9 cellular contexts compared by ENCODE assay signal in genomic region chr16:71230122-71230845, GRCh38. TPM values are rescaled to one million over a fixed set of nuclear protein-coding genes. Genes with fewer than 3 reads are reported as not detected.
A peak's percentile ranks its signal among the peaks of the same experiment; 100 is the strongest.
DNase-seq lines count a peak whose midpoint lies in the region; ATAC-seq, FAIRE-seq and TF ChIP-seq lines count a peak whose summit lies in the region.
"Had no signal": no experiment of that assay in that cellular context is flagged by ENCODE, and none has a peak within 500 bp of the region (broad histone marks: within the 10 kb centered on the region; RNA-seq: fewer than 3 reads in every experiment).

TSS of gene HYDIN (minus strand) at chr16:71230722. CDS start at chr16:71186895, 43,827 bp downstream.

- H3K27me3 ChIP-seq in SK-N-SH (ENCODE audit: insufficient read depth) (no peaks in the 10 kb centered on the region), esophagus squamous epithelium (peaks cover 0 to 26% (median 0%) of the 10 kb centered on the region in 4 donors)

- peak within 1 kb of the TSS; percentile 91 for H3K27ac Mint-ChIP-seq in progenitor cell of endocrine pancreas
- H3K27ac Mint-ChIP-seq: activated naive CD8-positive, alpha-beta T cell treated with anti-CD3 and anti-CD28 coated beads, Interleukin-2, amount 10 ng/mL, durations not matched to agents 7 days and 5 days had no signal

- no peak for ATAC-seq in GM21529 (IDR thresholded peaks at IDR 0.05; ENCODE audit: unreplicated experiment)

- TF ChIP-seq CTCF in SK-N-SH (IDR thresholded peaks at IDR 0.05) = no peak
- no peak for TF ChIP-seq CTCF in progenitor cell of endocrine pancreas (IDR thresholded peaks at IDR 0.05; ENCODE audit: unreplicated experiment)
- TF ChIP-seq CTCF in esophagus squamous epithelium (IDR thresholded peaks at IDR 0.05) = no peak

- no peak for FAIRE-seq in HTR-8/SVneo (lab: Jason Lieb, UNC)

- CTCF ChIA-PET in SK-N-SH (lab: Yijun Ruan, JAX) = interaction anchor here (0.8 kb wide), 1 partner anchor 81 kb away, joined by 5 read pairs; no protein-coding TSS in a partner anchor

- H3K79me2 ChIP-seq in SK-N-SH (ENCODE audit: insufficient read depth) = no peaks in the 10 kb centered on the region

- peak within 1 kb of the TSS; percentile 53 for H3K4me2 ChIP-seq in SK-N-SH

- peaks cover 15% of the 10 kb centered on the region for H3K36me3 Mint-ChIP-seq in progenitor cell of endocrine pancreas (ENCODE audit: insufficient read depth)
- H3K36me3 Mint-ChIP-seq: activated naive CD8-positive, alpha-beta T cell treated with anti-CD3 and anti-CD28 coated beads, Interleukin-2, amount 10 ng/mL, durations not matched to agents 7 days and 5 days had no signal

- H2AFZ ChIP-seq in SK-N-SH (ENCODE audit: low read depth) = peak within 1 kb of the TSS; percentile 41; the same call in 1 of the 2 replicates

- no peaks in the 10 kb centered on the region for H3K9me2 ChIP-seq in SK-N-SH

- H3F3A ChIP-seq in SK-N-SH (replicated peaks; ENCODE audit: insufficient read depth) = no peaks in the 10 kb centered on the region

- WGBS in SK-N-SH (ENCODE audit: low lambda C conversion rate) = 5% methylated on average over 24 of the region's 38 CpGs
- 11 to 18% methylated on average over 25 to 26 of the region's 38 CpGs for WGBS in esophagus squamous epithelium, 2 donors

- TF ChIP-seq POLR2A in esophagus squamous epithelium (IDR thresholded peaks at IDR 0.05) = no peak

- H3K4me1 Mint-ChIP-seq in progenitor cell of endocrine pancreas (ENCODE audit: low read depth) = peaks cover 8% of the 10 kb centered on the region
- H3K4me1 Mint-ChIP-seq: activated naive CD8-positive, alpha-beta T cell treated with anti-CD3 and anti-CD28 coated beads, Interleukin-2, amount 10 ng/mL, durations not matched to agents 7 days and 5 days had no signal

- peak within 1 kb of the TSS; percentile 92 for H3K4me3 Mint-ChIP-seq in progenitor cell of endocrine pancreas (ENCODE audit: low read depth)
- H3K4me3 Mint-ChIP-seq: activated naive CD8-positive, alpha-beta T cell treated with anti-CD3 and anti-CD28 coated beads, Interleukin-2, amount 10 ng/mL, durations not matched to agents 7 days and 5 days had no signal

- intact Hi-C loops in head of caudate nucleus (cut with DNase I) = no loop called here
- intact Hi-C loops in esophagus squamous epithelium (cut with DNase I) = no loop called here

- peak; percentile 12; the same call in 1 of the 2 replicates for TF ChIP-seq RAD21 in SK-N-SH (IDR thresholded peaks at IDR 0.05; ENCODE audit: low read length)

- POLR2A ChIA-PET in SK-N-SH (lab: Yijun Ruan, JAX) = no interaction called here

- H3K27me3 Mint-ChIP-seq in progenitor cell of endocrine pancreas = peaks cover 2% of the 10 kb centered on the region

- H3K4me3 ChIP-seq in SK-N-SH (ENCODE audit: low read depth in 2 of 2, low read length in 1 of 2) (peak within 1 kb of the TSS; percentile 51 to 59), esophagus squamous epithelium (peak within 1 kb of the TSS in 1 of 4 donors; percentile 38)

- no peak within 1 kb of the TSS for H3K9ac ChIP-seq in SK-N-SH

- peaks cover 24% of the 10 kb centered on the region for H3K9me3 Mint-ChIP-seq in progenitor cell of endocrine pancreas (ENCODE audit: low read depth)

- no peak for TF ChIP-seq EP300 in SK-N-SH (IDR thresholded peaks at IDR 0.05; ENCODE audit: borderline replicate concordance in 1 of 2, low read depth in 1 of 2, low read length in 1 of 2)

- H3K9me3 ChIP-seq in SK-N-SH (peaks cover 6% of the 10 kb centered on the region; the same call in 1 of the 2 replicates), esophagus squamous epithelium (peaks cover 3 to 4% (median 4%) of the 10 kb centered on the region in 3 donors)

- H4K20me1 ChIP-seq in SK-N-SH (ENCODE audit: insufficient read depth) = no peaks in the 10 kb centered on the region

- H3K36me3 ChIP-seq in SK-N-SH (replicated peaks in 1 of 2; ENCODE audit: control insufficient read depth in 1 of 2, insufficient read depth in 2 of 2, low read length in 1 of 2) = no peaks in the 10 kb centered on the region
- H3K36me3 ChIP-seq in esophagus squamous epithelium = no peaks in the 10 kb centered on the region

- peaks cover 0 to 5% of the 10 kb centered on the region in 2 experiments; a peak in 1 of 4 replicates for H3K4me1 ChIP-seq in SK-N-SH (ENCODE audit: control insufficient read depth in 1 of 2, insufficient read depth in 2 of 2, low read depth in 1 of 2, low read length in 1 of 2)
- H3K4me1 ChIP-seq in esophagus squamous epithelium = peaks cover 0 to 5% (median 0%) of the 10 kb centered on the region in 3 donors

- no peak within 1 kb of the TSS for H3K27ac ChIP-seq in SK-N-SH (ENCODE audit: low read depth in 2 of 2, low read length in 1 of 2)
- H3K27ac ChIP-seq in esophagus squamous epithelium = no peak within 1 kb of the TSS

- DNase-seq in AG20443 (ENCODE audit: low spot score) = peak; percentile 61
- DNase-seq in HTR-8/SVneo (ENCODE audit: insufficient read length, low spot score) = peak; percentile 37
- peak; percentile 91 for DNase-seq in SK-N-SH
- peak; percentile 63 to 94 (median 86) for DNase-seq in head of caudate nucleus
- DNase-seq in progenitor cell of endocrine pancreas (ENCODE audit: low spot score, unreplicated experiment) = peak; percentile 79
- DNase-seq in GM19238 (ENCODE audit: insufficient read length, low spot score) = no peak
- no peak for DNase-seq in esophagus squamous epithelium (lab: John Stamatoyannopoulos, UW)
- DNase-seq: activated naive CD8-positive, alpha-beta T cell treated with anti-CD3 and anti-CD28 coated beads, Interleukin-2, amount 10 ng/mL, durations not matched to agents 7 days and 5 days had no signal

TF ChIP-seq in SK-N-SH, 30 proteins besides CTCF, POLR2A, EP300 and RAD21 (continues in another document):
- TF ChIP-seq GATA2 (CRISPR knock-in tag; IDR thresholded peaks at IDR 0.05) (no peak), RFX5 (IDR thresholded peaks at IDR 0.05; ENCODE audit: low read length) (peak; percentile 93), TAF1 (IDR thresholded peaks at IDR 0.05; ENCODE audit: borderline replicate concordance, low read depth, low read length) (no peak), POLR2AphosphoS5 (IDR thresholded peaks at IDR 0.05; ENCODE audit: low read depth, low read length) (no peak), FOXM1 (IDR thresholded peaks at IDR 0.05; ENCODE audit: low read depth) (no peak), MXI1 (IDR thresholded peaks at IDR 0.05; ENCODE audit: low read depth, low read length) (peak; percentile 97), TEAD4 (IDR thresholded peaks at IDR 0.05; ENCODE audit: borderline replicate concordance, insufficient read depth) (no peak), FOSL2 (IDR thresholded peaks at IDR 0.05; ENCODE audit: borderline replicate concordance, low read depth) (no peak), CHD2 (IDR thresholded peaks at IDR 0.05; ENCODE audit: low read length, partially characterized antibody) (no peak)
- TF ChIP-seq, protein P1, sequence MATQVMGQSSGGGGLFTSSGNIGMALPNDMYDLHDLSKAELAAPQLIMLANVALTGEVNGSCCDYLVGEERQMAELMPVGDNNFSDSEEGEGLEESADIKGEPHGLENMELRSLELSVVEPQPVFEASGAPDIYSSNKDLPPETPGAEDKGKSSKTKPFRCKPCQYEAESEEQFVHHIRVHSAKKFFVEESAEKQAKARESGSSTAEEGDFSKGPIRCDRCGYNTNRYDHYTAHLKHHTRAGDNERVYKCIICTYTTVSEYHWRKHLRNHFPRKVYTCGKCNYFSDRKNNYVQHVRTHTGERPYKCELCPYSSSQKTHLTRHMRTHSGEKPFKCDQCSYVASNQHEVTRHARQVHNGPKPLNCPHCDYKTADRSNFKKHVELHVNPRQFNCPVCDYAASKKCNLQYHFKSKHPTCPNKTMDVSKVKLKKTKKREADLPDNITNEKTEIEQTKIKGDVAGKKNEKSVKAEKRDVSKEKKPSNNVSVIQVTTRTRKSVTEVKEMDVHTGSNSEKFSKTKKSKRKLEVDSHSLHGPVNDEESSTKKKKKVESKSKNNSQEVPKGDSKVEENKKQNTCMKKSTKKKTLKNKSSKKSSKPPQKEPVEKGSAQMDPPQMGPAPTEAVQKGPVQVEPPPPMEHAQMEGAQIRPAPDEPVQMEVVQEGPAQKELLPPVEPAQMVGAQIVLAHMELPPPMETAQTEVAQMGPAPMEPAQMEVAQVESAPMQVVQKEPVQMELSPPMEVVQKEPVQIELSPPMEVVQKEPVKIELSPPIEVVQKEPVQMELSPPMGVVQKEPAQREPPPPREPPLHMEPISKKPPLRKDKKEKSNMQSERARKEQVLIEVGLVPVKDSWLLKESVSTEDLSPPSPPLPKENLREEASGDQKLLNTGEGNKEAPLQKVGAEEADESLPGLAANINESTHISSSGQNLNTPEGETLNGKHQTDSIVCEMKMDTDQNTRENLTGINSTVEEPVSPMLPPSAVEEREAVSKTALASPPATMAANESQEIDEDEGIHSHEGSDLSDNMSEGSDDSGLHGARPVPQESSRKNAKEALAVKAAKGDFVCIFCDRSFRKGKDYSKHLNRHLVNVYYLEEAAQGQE (IDR thresholded peaks at IDR 0.05; ENCODE audit: low read depth, low read length) = no peak
- TF ChIP-seq, protein P2, sequence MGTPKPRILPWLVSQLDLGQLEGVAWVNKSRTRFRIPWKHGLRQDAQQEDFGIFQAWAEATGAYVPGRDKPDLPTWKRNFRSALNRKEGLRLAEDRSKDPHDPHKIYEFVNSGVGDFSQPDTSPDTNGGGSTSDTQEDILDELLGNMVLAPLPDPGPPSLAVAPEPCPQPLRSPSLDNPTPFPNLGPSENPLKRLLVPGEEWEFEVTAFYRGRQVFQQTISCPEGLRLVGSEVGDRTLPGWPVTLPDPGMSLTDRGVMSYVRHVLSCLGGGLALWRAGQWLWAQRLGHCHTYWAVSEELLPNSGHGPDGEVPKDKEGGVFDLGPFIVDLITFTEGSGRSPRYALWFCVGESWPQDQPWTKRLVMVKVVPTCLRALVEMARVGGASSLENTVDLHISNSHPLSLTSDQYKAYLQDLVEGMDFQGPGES (IDR thresholded peaks at IDR 0.05; ENCODE audit: low read depth, low read length) = peak; percentile 21; the same call in 1 of the 2 replicates
- TF ChIP-seq, protein P3, sequence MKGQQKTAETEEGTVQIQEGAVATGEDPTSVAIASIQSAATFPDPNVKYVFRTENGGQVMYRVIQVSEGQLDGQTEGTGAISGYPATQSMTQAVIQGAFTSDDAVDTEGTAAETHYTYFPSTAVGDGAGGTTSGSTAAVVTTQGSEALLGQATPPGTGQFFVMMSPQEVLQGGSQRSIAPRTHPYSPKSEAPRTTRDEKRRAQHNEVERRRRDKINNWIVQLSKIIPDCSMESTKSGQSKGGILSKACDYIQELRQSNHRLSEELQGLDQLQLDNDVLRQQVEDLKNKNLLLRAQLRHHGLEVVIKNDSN (IDR thresholded peaks at IDR 0.05; ENCODE audit: borderline replicate concordance, low read depth) = no peak

RNA-seq across cellular contexts. Expression of gene HYDIN, which starts in this region (rescaled TPM):
- 0.33 and 0.42 TPM in 2 replicates for polyA plus RNA-seq in SK-N-SH (2012; rRNA removed)
- polyA plus RNA-seq in SK-N-SH (2012; cell fraction: cytosol; rRNA removed) = 0.33 and 0.52 TPM in 2 replicates
- 0.38 and 0.74 TPM in 2 replicates for polyA plus RNA-seq in SK-N-SH (2012; cell fraction: nucleus; rRNA removed)
- total RNA-seq in progenitor cell of endocrine pancreas = 21.7 and 25.7 TPM in 2 replicates
- total RNA-seq in esophagus squamous epithelium = 1 to 10 TPM in 1 of 4 donors, under 1 TPM in 2, not detected in 1; 0.23 to 2.4 (median 0.38) TPM
- total RNA-seq: activated naive CD8-positive, alpha-beta T cell treated with anti-CD3 and anti-CD28 coated beads, Interleukin-2, amount 10 ng/mL, durations not matched to agents 7 days and 5 days had no signal

Comparison
In these comparisons a context has a peak if more than half of its experiments do, and no peak if none do; other contexts are left out.
1. Peak in DNase-seq, H3K4me3 ChIP-seq and H3K4me2 ChIP-seq in SK-N-SH; RNA of the gene not detected or under 1 TPM.
2. DNase-seq: peak in AG20443 (single experiment), HTR-8/SVneo (single experiment), head of caudate nucleus (42 of 42) and progenitor cell of endocrine pancreas (single experiment); none in GM19238 (single experiment) and esophagus squamous epithelium (single experiment).